ENCODE assay signal across 1 cellular context in the genomic region with DNA sequence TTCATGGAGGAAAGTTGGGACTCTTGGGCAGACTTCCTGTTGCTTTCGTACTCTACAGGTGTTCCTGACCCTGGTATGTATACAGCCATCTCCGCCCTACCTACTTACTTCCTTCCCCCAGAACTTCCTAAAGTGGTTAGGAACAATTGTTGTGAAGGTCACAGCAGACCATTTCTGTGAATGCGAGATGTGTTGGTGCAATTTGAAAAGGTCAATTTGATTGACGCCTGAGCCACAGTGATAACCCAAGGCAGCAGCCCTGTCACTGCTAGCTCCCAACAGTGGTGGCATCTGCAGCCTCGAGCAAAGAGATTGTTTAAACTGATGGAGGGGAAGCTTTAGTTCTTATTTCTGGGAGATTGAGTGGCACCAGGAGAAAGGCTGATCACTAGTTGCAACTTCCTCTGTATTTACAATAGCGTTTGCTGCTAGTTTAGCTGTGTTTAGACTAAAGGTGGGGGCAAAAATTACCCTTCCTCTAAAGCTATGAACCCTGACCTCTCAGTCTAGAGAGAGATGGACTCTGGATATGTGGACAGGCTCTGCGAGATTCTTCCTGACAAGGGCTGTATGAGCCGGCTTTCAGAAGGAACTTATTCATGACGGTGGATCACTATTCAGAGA.
A peak's percentile ranks its signal among the peaks of the same experiment; 100 is the strongest.
TF ChIP-seq lines count a peak whose summit lies in the region.

No MANE protein-coding gene starts in this region.

TF ChIP-seq in HepG2, 621 proteins besides CTCF, POLR2A, EP300 and RAD21 (continued from another document and continues in another):
- TF ChIP-seq HOMEZ (CRISPR knock-in tag; IDR thresholded peaks at IDR 0.05; ENCODE audit: low read depth) (peak; percentile 89), U2AF1 (optimal IDR thresholded peaks at IDR 0.05; ENCODE audit: low read depth, low read length) (no peak), ZNF10 (CRISPR knock-in tag; IDR thresholded peaks at IDR 0.05; ENCODE audit: borderline replicate concordance, low read depth) (no peak), NCOR1 (IDR thresholded peaks at IDR 0.05; ENCODE audit: borderline replicate concordance, low read length) (no peak; the same call in 1 of the 2 replicates), ZNF773 (CRISPR knock-in tag; IDR thresholded peaks at IDR 0.05; ENCODE audit: borderline replicate concordance) (no peak), CREB1 (IDR thresholded peaks at IDR 0.05) (no peak), CREB1 (CRISPR knock-in tag; IDR thresholded peaks at IDR 0.05) (peak; percentile 30; the same call in 1 of the 2 replicates), KAT8 (CRISPR knock-in tag; IDR thresholded peaks at IDR 0.05) (no peak; the same call in 1 of the 2 replicates), ZNF432 (CRISPR knock-in tag; IDR thresholded peaks at IDR 0.05; ENCODE audit: borderline replicate concordance) (no peak), CHCHD3 (CRISPR knock-in tag; IDR thresholded peaks at IDR 0.05) (no peak), NFE2L1 (CRISPR knock-in tag; IDR thresholded peaks at IDR 0.05; ENCODE audit: borderline replicate concordance) (no peak), ZNF674 (CRISPR knock-in tag; IDR thresholded peaks at IDR 0.05; ENCODE audit: low read depth) (no peak), SIX1 (CRISPR knock-in tag; IDR thresholded peaks at IDR 0.05; ENCODE audit: borderline replicate concordance) (no peak; the same call in 1 of the 2 replicates), ZNF879 (CRISPR knock-in tag; IDR thresholded peaks at IDR 0.05) (no peak), ZNF780A (CRISPR knock-in tag; IDR thresholded peaks at IDR 0.05) (no peak; the same call in 1 of the 2 replicates), ATF3 (CRISPR knock-in tag; IDR thresholded peaks at IDR 0.05) (no peak), SAFB2 (CRISPR knock-in tag; IDR thresholded peaks at IDR 0.05; ENCODE audit: borderline replicate concordance, low read depth) (peak; percentile 71; the same call in 1 of the 2 replicates), ZNF776 (CRISPR knock-in tag; IDR thresholded peaks at IDR 0.05) (no peak), PBX2 (CRISPR knock-in tag; IDR thresholded peaks at IDR 0.05) (peak; percentile 73), CBX1 (IDR thresholded peaks at IDR 0.05; ENCODE audit: low read depth) (peak; percentile 42), NR2F2 (IDR thresholded peaks at IDR 0.05; ENCODE audit: borderline replicate concordance, low read depth) (peak; percentile 74), ZBTB3 (CRISPR knock-in tag; IDR thresholded peaks at IDR 0.05; ENCODE audit: borderline replicate concordance, low read depth) (0 out of 2 replicates have a peak, but pooled peaks have one; percentile 67), FOXK1 (CRISPR knock-in tag; IDR thresholded peaks at IDR 0.05; ENCODE audit: borderline replicate concordance, low read depth) (peak; percentile 77; the same call in 1 of the 2 replicates), TBX2 (CRISPR knock-in tag; IDR thresholded peaks at IDR 0.05; ENCODE audit: borderline replicate concordance) (peak; percentile 50; the same call in 1 of the 2 replicates), CBFB (CRISPR knock-in tag; IDR thresholded peaks at IDR 0.05) (0 out of 2 replicates have a peak, but pooled peaks have one; percentile 10), ZNF746 (CRISPR knock-in tag; IDR thresholded peaks at IDR 0.05) (peak; percentile 62; the same call in 1 of the 2 replicates), BRD4 (CRISPR knock-in tag; IDR thresholded peaks at IDR 0.05) (no peak), PPARG (CRISPR knock-in tag; conservative IDR thresholded peaks at IDR 0.05) (peak; percentile 86), ARNT2 (CRISPR knock-in tag; IDR thresholded peaks at IDR 0.05; ENCODE audit: low read depth) (no peak), ZNF337 (CRISPR knock-in tag; IDR thresholded peaks at IDR 0.05; ENCODE audit: borderline replicate concordance, low read depth) (no peak), ZNF235 (CRISPR knock-in tag; IDR thresholded peaks at IDR 0.05; ENCODE audit: borderline replicate concordance) (no peak; the same call in 1 of the 2 replicates), TAF1 (CRISPR knock-in tag; IDR thresholded peaks at IDR 0.05) (no peak), ZNF772 (CRISPR knock-in tag; IDR thresholded peaks at IDR 0.05) (peak; percentile 39; the same call in 1 of the 2 replicates), ZNF207 (IDR thresholded peaks at IDR 0.05; ENCODE audit: borderline replicate concordance) (no peak), MEIS2 (CRISPR knock-in tag; IDR thresholded peaks at IDR 0.05) (peak; percentile 63), TBX3 (IDR thresholded peaks at IDR 0.05; ENCODE audit: borderline replicate concordance) (peak; percentile 29; the same call in 1 of the 2 replicates), ZNF382 (CRISPR knock-in tag; IDR thresholded peaks at IDR 0.05; ENCODE audit: borderline replicate concordance) (0 out of 2 replicates have a peak, but pooled peaks have one; percentile 54), ZNF589 (CRISPR knock-in tag; conservative IDR thresholded peaks at IDR 0.05) (peak; percentile 74; the same call in 1 of the 2 replicates)
- TF ChIP-seq, protein P1, sequence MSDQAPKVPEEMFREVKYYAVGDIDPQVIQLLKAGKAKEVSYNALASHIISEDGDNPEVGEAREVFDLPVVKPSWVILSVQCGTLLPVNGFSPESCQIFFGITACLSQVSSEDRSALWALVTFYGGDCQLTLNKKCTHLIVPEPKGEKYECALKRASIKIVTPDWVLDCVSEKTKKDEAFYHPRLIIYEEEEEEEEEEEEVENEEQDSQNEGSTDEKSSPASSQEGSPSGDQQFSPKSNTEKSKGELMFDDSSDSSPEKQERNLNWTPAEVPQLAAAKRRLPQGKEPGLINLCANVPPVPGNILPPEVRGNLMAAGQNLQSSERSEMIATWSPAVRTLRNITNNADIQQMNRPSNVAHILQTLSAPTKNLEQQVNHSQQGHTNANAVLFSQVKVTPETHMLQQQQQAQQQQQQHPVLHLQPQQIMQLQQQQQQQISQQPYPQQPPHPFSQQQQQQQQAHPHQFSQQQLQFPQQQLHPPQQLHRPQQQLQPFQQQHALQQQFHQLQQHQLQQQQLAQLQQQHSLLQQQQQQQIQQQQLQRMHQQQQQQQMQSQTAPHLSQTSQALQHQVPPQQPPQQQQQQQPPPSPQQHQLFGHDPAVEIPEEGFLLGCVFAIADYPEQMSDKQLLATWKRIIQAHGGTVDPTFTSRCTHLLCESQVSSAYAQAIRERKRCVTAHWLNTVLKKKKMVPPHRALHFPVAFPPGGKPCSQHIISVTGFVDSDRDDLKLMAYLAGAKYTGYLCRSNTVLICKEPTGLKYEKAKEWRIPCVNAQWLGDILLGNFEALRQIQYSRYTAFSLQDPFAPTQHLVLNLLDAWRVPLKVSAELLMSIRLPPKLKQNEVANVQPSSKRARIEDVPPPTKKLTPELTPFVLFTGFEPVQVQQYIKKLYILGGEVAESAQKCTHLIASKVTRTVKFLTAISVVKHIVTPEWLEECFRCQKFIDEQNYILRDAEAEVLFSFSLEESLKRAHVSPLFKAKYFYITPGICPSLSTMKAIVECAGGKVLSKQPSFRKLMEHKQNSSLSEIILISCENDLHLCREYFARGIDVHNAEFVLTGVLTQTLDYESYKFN (CRISPR knock-in tag; conservative IDR thresholded peaks at IDR 0.05): peak; percentile 96
- TF ChIP-seq, protein P2, sequence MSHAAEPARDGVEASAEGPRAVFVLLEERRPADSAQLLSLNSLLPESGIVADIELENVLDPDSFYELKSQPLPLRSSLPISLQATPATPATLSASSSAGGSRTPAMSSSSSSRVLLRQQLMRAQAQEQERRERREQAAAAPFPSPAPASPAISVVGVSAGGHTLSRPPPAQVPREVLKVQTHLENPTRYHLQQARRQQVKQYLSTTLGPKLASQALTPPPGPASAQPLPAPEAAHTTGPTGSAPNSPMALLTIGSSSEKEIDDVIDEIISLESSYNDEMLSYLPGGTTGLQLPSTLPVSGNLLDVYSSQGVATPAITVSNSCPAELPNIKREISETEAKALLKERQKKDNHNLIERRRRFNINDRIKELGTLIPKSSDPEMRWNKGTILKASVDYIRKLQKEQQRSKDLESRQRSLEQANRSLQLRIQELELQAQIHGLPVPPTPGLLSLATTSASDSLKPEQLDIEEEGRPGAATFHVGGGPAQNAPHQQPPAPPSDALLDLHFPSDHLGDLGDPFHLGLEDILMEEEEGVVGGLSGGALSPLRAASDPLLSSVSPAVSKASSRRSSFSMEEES (CRISPR knock-in tag; IDR thresholded peaks at IDR 0.05): peak; percentile 56
- TF ChIP-seq, protein P3, sequence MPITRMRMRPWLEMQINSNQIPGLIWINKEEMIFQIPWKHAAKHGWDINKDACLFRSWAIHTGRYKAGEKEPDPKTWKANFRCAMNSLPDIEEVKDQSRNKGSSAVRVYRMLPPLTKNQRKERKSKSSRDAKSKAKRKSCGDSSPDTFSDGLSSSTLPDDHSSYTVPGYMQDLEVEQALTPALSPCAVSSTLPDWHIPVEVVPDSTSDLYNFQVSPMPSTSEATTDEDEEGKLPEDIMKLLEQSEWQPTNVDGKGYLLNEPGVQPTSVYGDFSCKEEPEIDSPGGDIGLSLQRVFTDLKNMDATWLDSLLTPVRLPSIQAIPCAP (CRISPR knock-in tag; IDR thresholded peaks at IDR 0.05; ENCODE audit: low read depth): no peak
- TF ChIP-seq, protein P4, sequence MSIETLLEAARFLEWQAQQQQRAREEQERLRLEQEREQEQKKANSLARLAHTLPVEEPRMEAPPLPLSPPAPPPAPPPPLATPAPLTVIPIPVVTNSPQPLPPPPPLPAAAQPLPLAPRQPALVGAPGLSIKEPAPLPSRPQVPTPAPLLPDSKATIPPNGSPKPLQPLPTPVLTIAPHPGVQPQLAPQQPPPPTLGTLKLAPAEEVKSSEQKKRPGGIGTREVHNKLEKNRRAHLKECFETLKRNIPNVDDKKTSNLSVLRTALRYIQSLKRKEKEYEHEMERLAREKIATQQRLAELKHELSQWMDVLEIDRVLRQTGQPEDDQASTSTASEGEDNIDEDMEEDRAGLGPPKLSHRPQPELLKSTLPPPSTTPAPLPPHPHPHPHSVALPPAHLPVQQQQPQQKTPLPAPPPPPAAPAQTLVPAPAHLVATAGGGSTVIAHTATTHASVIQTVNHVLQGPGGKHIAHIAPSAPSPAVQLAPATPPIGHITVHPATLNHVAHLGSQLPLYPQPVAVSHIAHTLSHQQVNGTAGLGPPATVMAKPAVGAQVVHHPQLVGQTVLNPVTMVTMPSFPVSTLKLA (IDR thresholded peaks at IDR 0.05): no peak
- TF ChIP-seq, protein P5, sequence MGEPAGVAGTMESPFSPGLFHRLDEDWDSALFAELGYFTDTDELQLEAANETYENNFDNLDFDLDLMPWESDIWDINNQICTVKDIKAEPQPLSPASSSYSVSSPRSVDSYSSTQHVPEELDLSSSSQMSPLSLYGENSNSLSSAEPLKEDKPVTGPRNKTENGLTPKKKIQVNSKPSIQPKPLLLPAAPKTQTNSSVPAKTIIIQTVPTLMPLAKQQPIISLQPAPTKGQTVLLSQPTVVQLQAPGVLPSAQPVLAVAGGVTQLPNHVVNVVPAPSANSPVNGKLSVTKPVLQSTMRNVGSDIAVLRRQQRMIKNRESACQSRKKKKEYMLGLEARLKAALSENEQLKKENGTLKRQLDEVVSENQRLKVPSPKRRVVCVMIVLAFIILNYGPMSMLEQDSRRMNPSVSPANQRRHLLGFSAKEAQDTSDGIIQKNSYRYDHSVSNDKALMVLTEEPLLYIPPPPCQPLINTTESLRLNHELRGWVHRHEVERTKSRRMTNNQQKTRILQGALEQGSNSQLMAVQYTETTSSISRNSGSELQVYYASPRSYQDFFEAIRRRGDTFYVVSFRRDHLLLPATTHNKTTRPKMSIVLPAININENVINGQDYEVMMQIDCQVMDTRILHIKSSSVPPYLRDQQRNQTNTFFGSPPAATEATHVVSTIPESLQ (CRISPR knock-in tag; conservative IDR thresholded peaks at IDR 0.05): no peak
- TF ChIP-seq, protein P6, sequence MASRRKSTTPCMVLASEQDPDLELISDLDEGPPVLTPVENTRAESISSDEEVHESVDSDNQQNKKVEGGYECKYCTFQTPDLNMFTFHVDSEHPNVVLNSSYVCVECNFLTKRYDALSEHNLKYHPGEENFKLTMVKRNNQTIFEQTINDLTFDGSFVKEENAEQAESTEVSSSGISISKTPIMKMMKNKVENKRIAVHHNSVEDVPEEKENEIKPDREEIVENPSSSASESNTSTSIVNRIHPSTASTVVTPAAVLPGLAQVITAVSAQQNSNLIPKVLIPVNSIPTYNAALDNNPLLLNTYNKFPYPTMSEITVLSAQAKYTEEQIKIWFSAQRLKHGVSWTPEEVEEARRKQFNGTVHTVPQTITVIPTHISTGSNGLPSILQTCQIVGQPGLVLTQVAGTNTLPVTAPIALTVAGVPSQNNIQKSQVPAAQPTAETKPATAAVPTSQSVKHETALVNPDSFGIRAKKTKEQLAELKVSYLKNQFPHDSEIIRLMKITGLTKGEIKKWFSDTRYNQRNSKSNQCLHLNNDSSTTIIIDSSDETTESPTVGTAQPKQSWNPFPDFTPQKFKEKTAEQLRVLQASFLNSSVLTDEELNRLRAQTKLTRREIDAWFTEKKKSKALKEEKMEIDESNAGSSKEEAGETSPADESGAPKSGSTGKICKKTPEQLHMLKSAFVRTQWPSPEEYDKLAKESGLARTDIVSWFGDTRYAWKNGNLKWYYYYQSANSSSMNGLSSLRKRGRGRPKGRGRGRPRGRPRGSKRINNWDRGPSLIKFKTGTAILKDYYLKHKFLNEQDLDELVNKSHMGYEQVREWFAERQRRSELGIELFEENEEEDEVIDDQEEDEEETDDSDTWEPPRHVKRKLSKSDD (CRISPR knock-in tag; IDR thresholded peaks at IDR 0.05; ENCODE audit: low read depth): 0 out of 2 replicates have a peak, but pooled peaks have one; percentile 70
